ENCODE assay signal across 9 cellular contexts in genomic region chr20:36770680-36771079, GRCh38.
"Had no signal": no experiment of that assay in that cellular context is flagged by ENCODE, and none has a peak within 500 bp of the region (broad histone marks: within the 10 kb centered on the region; RNA-seq: fewer than 3 reads in every experiment).

No MANE protein-coding gene starts in this region.

- H3K4me1 ChIP-seq: foreskin keratinocyte had no signal

- ATAC-seq: foreskin keratinocyte had no signal

- H3K9ac ChIP-seq: parathyroid adenoma had no signal

- H2AFZ ChIP-seq: parathyroid adenoma had no signal

- H3K4me3 ChIP-seq: ascending aorta, esophagus squamous epithelium, skin epidermis had no signal

- DNase-seq: activated CD4-positive, alpha-beta T cell treated with anti-CD3 and anti-CD28 coated beads for 4 hours; esophagus squamous epithelium; foreskin keratinocyte; mammary epithelial cell; retina; T-helper 9 cell had no signal

- H3K27me3 ChIP-seq: ascending aorta, esophagus squamous epithelium, foreskin keratinocyte had no signal

- H3K9me3 ChIP-seq: ascending aorta, esophagus squamous epithelium had no signal

- H3K27ac ChIP-seq: ascending aorta, esophagus squamous epithelium, foreskin keratinocyte, parathyroid adenoma had no signal

- H3K36me3 ChIP-seq: ascending aorta had no signal
